8 cellular contexts compared by ENCODE assay signal in genomic region chr12:63668800-63669365, GRCh38. TPM values are rescaled to one million over a fixed set of nuclear protein-coding genes. Genes with fewer than 3 reads are reported as not detected.
DNase-seq lines count a peak whose midpoint lies in the region; ATAC-seq and TF ChIP-seq lines count a peak whose summit lies in the region.
"Not testable (repeated sequence)": the region's sequence is repeated elsewhere in the genome, so short reads cannot be mapped to it uniquely, and the experiment has no call there.

No MANE protein-coding gene starts in this region.

- ATAC-seq in GM18511 (IDR thresholded peaks at IDR 0.05; ENCODE audit: unreplicated experiment): peak; percentile 60
- peak; percentile 55 for ATAC-seq in HG02885 (IDR thresholded peaks at IDR 0.05; ENCODE audit: poor library complexity, unreplicated experiment)

- peak overlapping the region; percentile 44 for H3K27ac Mint-ChIP-seq in endodermal cell

- H3K36me3 Mint-ChIP-seq in endodermal cell (ENCODE audit: low read depth): not testable (repeated sequence)

- peaks cover 17% of the 10 kb centered on the region for H3K27me3 ChIP-seq in A673 (replicated peaks; ENCODE audit: insufficient read depth, low read depth, low read length, poor library complexity)
- not testable (repeated sequence) for H3K27me3 ChIP-seq in endodermal cell (ENCODE audit: control insufficient read depth, insufficient read depth, low read length, poor library complexity, severe bottlenecking); kidney epithelial cell (ENCODE audit: control insufficient read depth, insufficient read depth, low read length)

- H3K4me3 Mint-ChIP-seq in endodermal cell: peak overlapping the region; percentile 70

- intact Hi-C loops in A673 (cut with micrococcal nuclease; ENCODE audit: unreplicated experiment): loop anchor here (5.0 kb wide), 2 partner anchors 247 to 562 kb away; no protein-coding TSS in a partner anchor

- not testable (repeated sequence) for BruUV-seq in A673 (replicated peaks; lab: Mats Ljungman, UMichigan)

- not testable (repeated sequence) for H3K4me1 ChIP-seq in A673 (ENCODE audit: insufficient read depth, low read length, poor library complexity, severe bottlenecking); endodermal cell (ENCODE audit: control insufficient read depth, insufficient read depth, low read length)

- DNase-seq in A673 (ENCODE audit: low spot score); kidney epithelial cell (ENCODE audit: low read depth): not testable (repeated sequence)
- DNase-seq in NCI-H526 (lab: John Stamatoyannopoulos, UW): peak; percentile 27 to 60
- DNase-seq in activated T-cell treated with anti-CD3 and anti-CD28 coated beads, Interleukin-2, amount 50 U/mL, for 48 hours: peak; percentile 27 to 54
- peak; percentile 83 for DNase-seq in endodermal cell
- DNase-seq in renal cortical epithelial cell (ENCODE audit: low read depth): peak; percentile 33

- not testable (repeated sequence) for H3K36me3 ChIP-seq in A673 (ENCODE audit: insufficient read depth, low read length, poor library complexity, severe bottlenecking); endodermal cell (ENCODE audit: control insufficient read depth, insufficient read depth, low read length); kidney epithelial cell (ENCODE audit: control insufficient read depth, insufficient read depth, low read length)

- CTCF ChIA-PET in A673 (lab: Charles Lee): not testable (repeated sequence)

- H3K27me3 Mint-ChIP-seq in endodermal cell (ENCODE audit: insufficient read depth): peaks cover 24% of the 10 kb centered on the region

- 0 to 6% methylated on average over 11 to 40 of the region's 44 CpGs for WGBS in endodermal cell (ENCODE audit: insufficient coverage in 1 of 2, insufficient read length in 1 of 2), 2 experiments

- not testable (repeated sequence) for H3K27ac ChIP-seq in A673 (ENCODE audit: low read depth, low read length, poor library complexity, severe bottlenecking); endodermal cell (ENCODE audit: low read depth, low read length)

- not testable (repeated sequence) for H3K4me1 Mint-ChIP-seq in endodermal cell

- H3K9ac ChIP-seq in endodermal cell (ENCODE audit: extremely low read depth, low read length, poor library complexity, severe bottlenecking): peak overlapping the region; percentile 11

- POLR2A ChIA-PET in A673 (lab: Charles Lee; ENCODE audit: low non-redundant PET): not testable (repeated sequence)

- H3K4me3 ChIP-seq in A673 (ENCODE audit: low read depth, low read length, poor library complexity, severe bottlenecking) (peak overlapping the region; percentile 57), endodermal cell (ENCODE audit: low read length) (peak overlapping the region; percentile 86), kidney epithelial cell (ENCODE audit: low read depth, low read length) (peak overlapping the region; percentile 85)

- not testable (repeated sequence) for TF ChIP-seq CTCF in A673 (conservative IDR thresholded peaks at IDR 0.05; ENCODE audit: low read depth, low read length); endodermal cell (conservative IDR thresholded peaks at IDR 0.05); kidney epithelial cell (IDR thresholded peaks at IDR 0.05; ENCODE audit: insufficient read depth, low read length, poor library complexity, severe bottlenecking)

- not testable (repeated sequence) for H3K9me3 Mint-ChIP-seq in endodermal cell

- not testable (repeated sequence) for H3K9me3 ChIP-seq in A673 (ENCODE audit: low read depth, low read length, poor library complexity, severe bottlenecking); endodermal cell (ENCODE audit: control insufficient read depth, low read length)

RNA-seq across cellular contexts. Expression of gene DPY19L2, which starts 0.6 kb away (rescaled TPM):
- total RNA-seq in A673 (2021) (4.2 and 7.5 TPM in 2 replicates), endodermal cell (10 to 100 TPM in 1 of 2 donors, 1 to 10 TPM in 1; 8.6 to 11.0 TPM), kidney epithelial cell (5.8 and 6.7 TPM in 2 replicates), renal cortical epithelial cell (3.6 and 20.8 TPM in 2 replicates)
- polyA plus RNA-seq in endodermal cell (2013, experiment 1 of 2): 2.2 TPM
- polyA plus RNA-seq in endodermal cell (2013, experiment 2 of 2): 3.2 TPM
